8 cellular contexts compared by ENCODE assay signal in the genomic region with DNA sequence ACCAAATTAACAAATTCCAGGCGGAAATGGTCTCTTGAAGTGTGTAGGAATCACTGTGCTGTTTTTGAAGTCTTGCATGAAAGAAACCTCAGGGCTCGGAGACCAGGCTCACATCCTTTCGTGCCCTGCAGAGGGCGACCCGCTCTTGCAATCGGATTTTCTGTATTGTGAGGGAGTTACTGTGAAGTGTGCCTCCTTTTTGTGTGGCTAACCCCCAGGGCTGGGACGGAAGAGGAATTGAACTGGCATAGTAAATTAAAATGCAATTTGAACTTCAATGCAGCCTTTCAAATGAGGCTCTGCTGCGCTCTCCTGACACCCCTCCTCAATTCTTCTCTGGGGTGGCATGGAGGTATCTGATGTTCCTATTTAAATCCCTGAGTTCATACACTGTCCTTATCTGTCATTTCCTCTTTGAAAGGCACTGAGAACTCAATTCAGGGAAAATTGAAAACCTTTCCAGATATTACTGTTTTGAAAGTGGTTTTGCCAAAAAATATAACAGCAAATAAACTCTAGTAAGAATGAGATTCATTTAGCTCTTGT. TPM values are rescaled to one million over a fixed set of nuclear protein-coding genes. Genes with fewer than 3 reads are reported as not detected.
DNase-seq lines count a peak whose midpoint lies in the region; ATAC-seq and TF ChIP-seq lines count a peak whose summit lies in the region.

No MANE protein-coding gene starts in this region.

- peaks cover 2% of the 10 kb centered on the region for H3K79me1 ChIP-seq in neuronal stem cell (ENCODE audit: low read depth, low read length)

- H3K27me3 ChIP-seq in neuronal stem cell (ENCODE audit: control insufficient read depth in 3 of 3, insufficient read depth in 3 of 3, low read depth in 1 of 3, low read length in 3 of 3) (peaks cover 0 to 6% (median 0%) of the 10 kb centered on the region in 3 experiments), ovary (no peaks in the 10 kb centered on the region)

- no peaks in the 10 kb centered on the region; the same call in 1 of the 2 replicates for H3K4me1 ChIP-seq in HEK293 (ENCODE audit: control insufficient read depth, insufficient read depth, low read length)
- H3K4me1 ChIP-seq in neuronal stem cell (ENCODE audit: control insufficient read depth in 2 of 2, insufficient read depth in 1 of 2, low read depth in 1 of 2, low read length in 2 of 2) = peaks cover 0 to 2% of the 10 kb centered on the region in 2 donors
- no peaks in the 10 kb centered on the region for H3K4me1 ChIP-seq in ovary (ENCODE audit: insufficient read depth)

- peaks cover 7% of the 10 kb centered on the region for H3K4me1 Mint-ChIP-seq in activated CD8-positive, alpha-beta T cell treated with anti-CD3 and anti-CD28 coated beads, Interleukin-2, amount 10 ng/mL, durations not matched to agents 7 days and 5 days (ENCODE audit: low read depth)

- no peak overlapping the region for H4K8ac ChIP-seq in neuronal stem cell (ENCODE audit: low read depth, low read length)

- H3K18ac ChIP-seq in neuronal stem cell (ENCODE audit: low read length) = no peak overlapping the region

- no CpG with 5 or more reads among the region's 8 CpGs for WGBS in neuronal stem cell (ENCODE audit: extremely low coverage in 2 of 2, insufficient read length in 2 of 2, insufficient replicate concordance in 1 of 2), 2 donors
- 6 to 10% (median 7%) methylated on average over 8 of the region's 8 CpGs for WGBS in ovary, 3 donors

- H2BK120ac ChIP-seq in neuronal stem cell (ENCODE audit: low read depth, low read length) = no peak overlapping the region

- H4K91ac ChIP-seq in neuronal stem cell (ENCODE audit: low read depth, low read length, poor library complexity) = no peak overlapping the region

- H2AFZ ChIP-seq in neuronal stem cell (ENCODE audit: low read length) = peak overlapping the region; percentile 75

- H3K9ac ChIP-seq in neuronal stem cell (ENCODE audit: low read depth, low read length, poor library complexity) = no peak overlapping the region

- H3K27ac Mint-ChIP-seq in activated CD8-positive, alpha-beta T cell treated with anti-CD3 and anti-CD28 coated beads, Interleukin-2, amount 10 ng/mL, durations not matched to agents 7 days and 5 days = no peak overlapping the region

- H3K9me3 ChIP-seq in HEK293 (ENCODE audit: control insufficient read depth, insufficient read depth, low read depth, low read length) = no peaks in the 10 kb centered on the region
- no peaks in the 10 kb centered on the region for H3K9me3 ChIP-seq in neuronal stem cell (replicated peaks in 1 of 2; ENCODE audit: control insufficient read depth in 2 of 2, insufficient read depth in 1 of 2, low read depth in 1 of 2, low read length in 2 of 2)
- no peaks in the 10 kb centered on the region for H3K9me3 ChIP-seq in ovary

- DNase-seq in Ammon's horn (ENCODE audit: low spot score) = peak; percentile 78
- DNase-seq in NCI-H82 treated with DMSO at 0.1 percent for 48 hours (lab: John Stamatoyannopoulos, UW; ENCODE audit: unreplicated experiment) = peak; percentile 66
- DNase-seq in activated CD8-positive, alpha-beta T cell treated with anti-CD3 and anti-CD28 coated beads, Interleukin-2, amount 10 ng/mL, durations not matched to agents 7 days and 5 days = peak; percentile 79
- peak; percentile 55 to 68 for DNase-seq in erythroblast (lab: John Stamatoyannopoulos, UW)
- DNase-seq in neuronal stem cell (ENCODE audit: low spot score) = peak; percentile 39
- DNase-seq in ovary = no peak
- no peak for DNase-seq in cortex of kidney (lab: John Stamatoyannopoulos, UW)

- H3K4me3 ChIP-seq in HEK293 (ENCODE audit: low read depth, low read length) (no peak overlapping the region), neuronal stem cell (ENCODE audit: low read length in 2 of 2) (no peak overlapping the region), ovary (no peak overlapping the region)

- TF ChIP-seq POLR2A in erythroblast (IDR thresholded peaks at IDR 0.05; ENCODE audit: low read length) (no peak), ovary (IDR thresholded peaks at IDR 0.05) (no peak)

- no peak overlapping the region for H3K4me2 ChIP-seq in neuronal stem cell (ENCODE audit: insufficient read depth, low read length, poor library complexity, severe bottlenecking)

- CTCF ChIA-PET in HEK293 (lab: Yijun Ruan, JAX) = interaction anchor here (0.6 to 2.4 kb wide), 17 partner anchors 9 to 1064 kb away, joined by 3 to 11 read pairs (median 4); no protein-coding TSS in a partner anchor
- CTCF ChIA-PET in activated CD8-positive, alpha-beta T cell treated with anti-CD3 and anti-CD28 coated beads, Interleukin-2, amount 10 ng/mL, durations not matched to agents 7 days and 5 days (lab: Charles Lee) = interaction anchor here (0.6 to 2.5 kb wide), 6 partner anchors 12 to 253 kb away, joined by 3 to 12 read pairs (median 4); no protein-coding TSS in a partner anchor

- no peak overlapping the region for H3K4ac ChIP-seq in neuronal stem cell (ENCODE audit: low read length)

- H3K27me3 Mint-ChIP-seq in activated CD8-positive, alpha-beta T cell treated with anti-CD3 and anti-CD28 coated beads, Interleukin-2, amount 10 ng/mL, durations not matched to agents 7 days and 5 days (ENCODE audit: low read depth) = peaks cover 5% of the 10 kb centered on the region

- H3K23ac ChIP-seq in neuronal stem cell (ENCODE audit: low read depth, low read length, poor library complexity) = no peak overlapping the region

- intact Hi-C loops in ovary (cut with DNase I) = no loop called here

- TF ChIP-seq CTCF in HEK293 (tag by site-specific recombination; IDR thresholded peaks at IDR 0.05) (peak; percentile 57; the same call in 1 of the 2 replicates), ovary (IDR thresholded peaks at IDR 0.05) (no peak)

- no peak overlapping the region for H2AK5ac ChIP-seq in neuronal stem cell (ENCODE audit: low read depth, low read length)

- H3K27ac ChIP-seq in HEK293 (ENCODE audit: extremely low read depth, low read depth, low read length) (no peak overlapping the region), neuronal stem cell (replicated peaks; ENCODE audit: low read length) (no peak overlapping the region), ovary (no peak overlapping the region)

- H3K14ac ChIP-seq in neuronal stem cell (ENCODE audit: low read length) = no peak overlapping the region

- POLR2A ChIA-PET in HEK293 (lab: Yijun Ruan, JAX) = interaction anchor here (0.7 kb wide), 1 partner anchor 959 kb away, joined by 3 read pairs; no protein-coding TSS in a partner anchor
- POLR2A ChIA-PET in activated CD8-positive, alpha-beta T cell treated with anti-CD3 and anti-CD28 coated beads, Interleukin-2, amount 10 ng/mL, durations not matched to agents 7 days and 5 days (lab: Charles Lee) = no interaction called here

- TF ChIP-seq EP300 in ovary (IDR thresholded peaks at IDR 0.05) = no peak

- H3K9me3 Mint-ChIP-seq in activated CD8-positive, alpha-beta T cell treated with anti-CD3 and anti-CD28 coated beads, Interleukin-2, amount 10 ng/mL, durations not matched to agents 7 days and 5 days (ENCODE audit: insufficient read depth) = no peaks in the 10 kb centered on the region

- H2BK5ac ChIP-seq in neuronal stem cell (ENCODE audit: low read length) = no peak overlapping the region

- no peak overlapping the region for H2BK12ac ChIP-seq in neuronal stem cell (ENCODE audit: low read length)

- no peak overlapping the region for H3K4me3 Mint-ChIP-seq in activated CD8-positive, alpha-beta T cell treated with anti-CD3 and anti-CD28 coated beads, Interleukin-2, amount 10 ng/mL, durations not matched to agents 7 days and 5 days

- peak; percentile 93 for ATAC-seq in activated CD8-positive, alpha-beta T cell treated with anti-CD3 and anti-CD28 coated beads, Interleukin-2, amount 10 ng/mL, durations not matched to agents 7 days and 5 days

- H3K36me3 Mint-ChIP-seq in activated CD8-positive, alpha-beta T cell treated with anti-CD3 and anti-CD28 coated beads, Interleukin-2, amount 10 ng/mL, durations not matched to agents 7 days and 5 days (ENCODE audit: low read depth) = no peaks in the 10 kb centered on the region

- H3K36me3 ChIP-seq in HEK293 (ENCODE audit: control insufficient read depth in 2 of 2, insufficient read depth in 1 of 2, low read length in 2 of 2) (no peaks in the 10 kb centered on the region), neuronal stem cell (replicated peaks in 1 of 2; ENCODE audit: control insufficient read depth in 2 of 2, insufficient read depth in 2 of 2, low read length in 2 of 2) (no peaks in the 10 kb centered on the region), ovary (no peaks in the 10 kb centered on the region)

- H2BK15ac ChIP-seq in neuronal stem cell (ENCODE audit: low read length) = no peak overlapping the region

TF ChIP-seq in HEK293, 187 proteins besides CTCF, POLR2A, EP300 and RAD21 (continues in another document):
- TF ChIP-seq, protein P1, sequence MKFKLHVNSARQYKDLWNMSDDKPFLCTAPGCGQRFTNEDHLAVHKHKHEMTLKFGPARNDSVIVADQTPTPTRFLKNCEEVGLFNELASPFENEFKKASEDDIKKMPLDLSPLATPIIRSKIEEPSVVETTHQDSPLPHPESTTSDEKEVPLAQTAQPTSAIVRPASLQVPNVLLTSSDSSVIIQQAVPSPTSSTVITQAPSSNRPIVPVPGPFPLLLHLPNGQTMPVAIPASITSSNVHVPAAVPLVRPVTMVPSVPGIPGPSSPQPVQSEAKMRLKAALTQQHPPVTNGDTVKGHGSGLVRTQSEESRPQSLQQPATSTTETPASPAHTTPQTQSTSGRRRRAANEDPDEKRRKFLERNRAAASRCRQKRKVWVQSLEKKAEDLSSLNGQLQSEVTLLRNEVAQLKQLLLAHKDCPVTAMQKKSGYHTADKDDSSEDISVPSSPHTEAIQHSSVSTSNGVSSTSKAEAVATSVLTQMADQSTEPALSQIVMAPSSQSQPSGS (tag by site-specific recombination; IDR thresholded peaks at IDR 0.05; ENCODE audit: low read depth) = no peak
- TF ChIP-seq ZNF184 (tag by site-specific recombination; IDR thresholded peaks at IDR 0.05) = no peak
- TF ChIP-seq, protein P2, sequence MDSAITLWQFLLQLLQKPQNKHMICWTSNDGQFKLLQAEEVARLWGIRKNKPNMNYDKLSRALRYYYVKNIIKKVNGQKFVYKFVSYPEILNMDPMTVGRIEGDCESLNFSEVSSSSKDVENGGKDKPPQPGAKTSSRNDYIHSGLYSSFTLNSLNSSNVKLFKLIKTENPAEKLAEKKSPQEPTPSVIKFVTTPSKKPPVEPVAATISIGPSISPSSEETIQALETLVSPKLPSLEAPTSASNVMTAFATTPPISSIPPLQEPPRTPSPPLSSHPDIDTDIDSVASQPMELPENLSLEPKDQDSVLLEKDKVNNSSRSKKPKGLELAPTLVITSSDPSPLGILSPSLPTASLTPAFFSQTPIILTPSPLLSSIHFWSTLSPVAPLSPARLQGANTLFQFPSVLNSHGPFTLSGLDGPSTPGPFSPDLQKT (IDR thresholded peaks at IDR 0.05; ENCODE audit: borderline replicate concordance, low read depth, low read length) = no peak
- peak; percentile 55 for TF ChIP-seq ZNF654 (tag by site-specific recombination; IDR thresholded peaks at IDR 0.05; ENCODE audit: low read depth)

RNA-seq across cellular contexts. Expression of a gene that starts 51.5 kb away (rescaled TPM):
- total RNA-seq in activated CD8-positive, alpha-beta T cell treated with anti-CD3 and anti-CD28 coated beads, Interleukin-2, amount 10 ng/mL, durations not matched to agents 7 days and 5 days = under 1 TPM in 1 of 2 experiments, not detected in 1; 0.26 TPM
- polyA plus RNA-seq in neuronal stem cell (2013, experiment 1 of 2) = 5.6 TPM
- 5.4 TPM for polyA plus RNA-seq in neuronal stem cell (2013, experiment 2 of 2)
- 1 to 10 TPM in 3 of 7 donors, under 1 TPM in 4; 0.23 to 3.6 (median 0.92) TPM for total RNA-seq in ovary
- polyA plus RNA-seq in ovary = under 1 TPM in 1 of 2 donors, not detected in 1; 0.61 TPM

Comparison
In these comparisons a context has a peak if more than half of its experiments do, and no peak if none do; other contexts are left out.
1. DNase-seq: peak in Ammon's horn (single experiment), NCI-H82 treated with DMSO at 0.1 percent for 48 hours (single experiment), activated CD8-positive, alpha-beta T cell treated with anti-CD3 and anti-CD28 coated beads, Interleukin-2, amount 10 ng/mL, durations not matched to agents 7 days and 5 days (single experiment), erythroblast (2 of 2) and neuronal stem cell (single experiment); none in ovary (0 of 5) and cortex of kidney (single experiment).